ENCODE assay signal across 22 cellular contexts in genomic region chr14:22190411-22191191, GRCh38.
A peak's percentile ranks its signal among the peaks of the same experiment; 100 is the strongest.
DNase-seq lines count a peak whose midpoint lies in the region; ATAC-seq and TF ChIP-seq lines count a peak whose summit lies in the region.
"Had no signal": no experiment of that assay in that cellular context is flagged by ENCODE, and none has a peak within 500 bp of the region (broad histone marks: within the 10 kb centered on the region; RNA-seq: fewer than 3 reads in every experiment).

No MANE protein-coding gene starts in this region.

- DNase-seq in GM23338 (ENCODE audit: low spot score) (no peak), hepatic stellate cell (ENCODE audit: low spot score) (peak; percentile 42), stromal cell of bone marrow (ENCODE audit: low read depth) (peak; percentile 31), head of caudate nucleus (no peak)
- DNase-seq: activated CD4-positive, alpha-beta T cell treated with anti-CD3 and anti-CD28 coated beads for 1 hour; activated gamma-delta T cell; amniotic stem cell; BE2C; natural killer cell; NCI-H2029 treated with DMSO at 0.1 percent for 48 hours; NCI-H526 treated with DMSO at 0.1 percent for 48 hours; OCI-M1; stimulated activated CD4-positive, alpha-beta T cell treated with anti-CD3 and anti-CD28 coated beads, Interleukin-12 subunit alpha, Interleukin-12 subunit beta, amount 100 ng/mL, for 4 hours; thyroid gland had no signal

- no peak overlapping the region for H3K4me2 ChIP-seq in GM23338

- H3K27me3 ChIP-seq in GM23338 (ENCODE audit: insufficient read depth): no peaks in the 10 kb centered on the region
- H3K27me3 ChIP-seq: BE2C, thyroid gland had no signal

- intact Hi-C loops in head of caudate nucleus (cut with DNase I): no loop called here

- no peaks in the 10 kb centered on the region for H3K4me1 ChIP-seq in GM23338 (ENCODE audit: insufficient read depth)
- H3K4me1 ChIP-seq: BE2C, thyroid gland had no signal

- peak overlapping the region; percentile 38; the same call in 1 of the 2 replicates for H2AFZ ChIP-seq in GM23338

- no peaks in the 10 kb centered on the region for H3F3A ChIP-seq in GM23338 (replicated peaks; ENCODE audit: low read depth)

- no peaks in the 10 kb centered on the region for H3K9me2 ChIP-seq in GM23338 (ENCODE audit: insufficient read depth)

- H3K27ac Mint-ChIP-seq in GM23338: no peak overlapping the region
- H3K27ac Mint-ChIP-seq: IgD-negative memory B cell; natural killer cell; progenitor cell of endocrine pancreas; stimulated activated effector memory CD8-positive, alpha-beta T cell treated with anti-CD3 and anti-CD28 coated beads, Interleukin-12 subunit alpha, Interleukin-12 subunit beta, amount 100 ng/mL, for 72 hours had no signal

- no peaks in the 10 kb centered on the region for H3K79me2 ChIP-seq in GM23338 (replicated peaks; ENCODE audit: insufficient read depth)

- no peaks in the 10 kb centered on the region for H3K9me3 Mint-ChIP-seq in GM23338
- H3K9me3 Mint-ChIP-seq: IgD-negative memory B cell; natural killer cell; stimulated activated effector memory CD8-positive, alpha-beta T cell treated with anti-CD3 and anti-CD28 coated beads, Interleukin-12 subunit alpha, Interleukin-12 subunit beta, amount 100 ng/mL, for 72 hours had no signal

- H3K27me3 Mint-ChIP-seq in GM23338 (ENCODE audit: insufficient read depth, low read depth, poor library complexity): no peaks in the 10 kb centered on the region
- H3K27me3 Mint-ChIP-seq: progenitor cell of endocrine pancreas had no signal

- H3K4me3 ChIP-seq in GM23338 (no peak overlapping the region), WI38 (ENCODE audit: low read depth, low read length) (peak overlapping the region; percentile 42)
- H3K4me3 ChIP-seq: SK-N-MC, thyroid gland had no signal

- no peak for TF ChIP-seq CTCF in GM23338 (conservative IDR thresholded peaks at IDR 0.05; ENCODE audit: low read depth in 2 of 2)
- TF ChIP-seq CTCF in WI38 (IDR thresholded peaks at IDR 0.05; ENCODE audit: low read depth, low read length): no peak

- no peaks in the 10 kb centered on the region for H3K36me3 Mint-ChIP-seq in GM23338 (ENCODE audit: low read depth)
- H3K36me3 Mint-ChIP-seq: IgD-negative memory B cell; natural killer cell; stimulated activated effector memory CD8-positive, alpha-beta T cell treated with anti-CD3 and anti-CD28 coated beads, Interleukin-12 subunit alpha, Interleukin-12 subunit beta, amount 100 ng/mL, for 72 hours had no signal

- no peak for ATAC-seq in GM23338
- ATAC-seq in HG03354 (IDR thresholded peaks at IDR 0.05; ENCODE audit: poor library complexity, severe bottlenecking, unreplicated experiment): no peak
- ATAC-seq in HG03097 (IDR thresholded peaks at IDR 0.05; ENCODE audit: low FRiP score, unreplicated experiment): no peak
- ATAC-seq in GM19023 (IDR thresholded peaks at IDR 0.05; ENCODE audit: unreplicated experiment): no peak
- ATAC-seq: natural killer cell; stimulated activated effector memory CD8-positive, alpha-beta T cell treated with anti-CD3 and anti-CD28 coated beads, Interleukin-12 subunit alpha, Interleukin-12 subunit beta, amount 100 ng/mL, for 72 hours had no signal

- H3K4me3 Mint-ChIP-seq in GM23338: no peak overlapping the region
- H3K4me3 Mint-ChIP-seq: IgD-negative memory B cell; natural killer cell; stimulated activated effector memory CD8-positive, alpha-beta T cell treated with anti-CD3 and anti-CD28 coated beads, Interleukin-12 subunit alpha, Interleukin-12 subunit beta, amount 100 ng/mL, for 72 hours had no signal

- H3K4me1 Mint-ChIP-seq in GM23338: no peaks in the 10 kb centered on the region
- H3K4me1 Mint-ChIP-seq: IgD-negative memory B cell; natural killer cell; stimulated activated effector memory CD8-positive, alpha-beta T cell treated with anti-CD3 and anti-CD28 coated beads, Interleukin-12 subunit alpha, Interleukin-12 subunit beta, amount 100 ng/mL, for 72 hours had no signal

- H3K36me3 ChIP-seq in GM23338 (ENCODE audit: insufficient read depth): no peaks in the 10 kb centered on the region
- H3K36me3 ChIP-seq: BE2C, thyroid gland had no signal

- no peaks in the 10 kb centered on the region for H4K20me1 ChIP-seq in GM23338 (replicated peaks; ENCODE audit: insufficient read depth)

- H3K27ac ChIP-seq in GM23338 (ENCODE audit: low read depth): no peak overlapping the region
- H3K27ac ChIP-seq: SK-N-MC, thyroid gland had no signal

TF ChIP-seq in GM23338, 12 proteins besides CTCF, POLR2A, EP300 and RAD21 (continues in another document):
- TF ChIP-seq POLR2AphosphoS5 (IDR thresholded peaks at IDR 0.05; ENCODE audit: low read depth) (no peak), ZNF114 (CRISPR knock-in tag; IDR thresholded peaks at IDR 0.05) (no peak), STAT1 (IDR thresholded peaks at IDR 0.05; ENCODE audit: unreplicated experiment) (no peak), ZNF331 (CRISPR knock-in tag; IDR thresholded peaks at IDR 0.05; ENCODE audit: low read depth) (no peak), EZH2phosphoT487 (IDR thresholded peaks at IDR 0.05; ENCODE audit: unreplicated experiment) (no peak), ETS1 (IDR thresholded peaks at IDR 0.05) (no peak), EZH2 (IDR thresholded peaks at IDR 0.05; ENCODE audit: low read depth, unreplicated experiment) (no peak), JUNB (IDR thresholded peaks at IDR 0.05; ENCODE audit: unreplicated experiment) (no peak), CREB1 (CRISPR knock-in tag; IDR thresholded peaks at IDR 0.05; ENCODE audit: low read depth) (no peak)
- TF ChIP-seq, protein P1, sequence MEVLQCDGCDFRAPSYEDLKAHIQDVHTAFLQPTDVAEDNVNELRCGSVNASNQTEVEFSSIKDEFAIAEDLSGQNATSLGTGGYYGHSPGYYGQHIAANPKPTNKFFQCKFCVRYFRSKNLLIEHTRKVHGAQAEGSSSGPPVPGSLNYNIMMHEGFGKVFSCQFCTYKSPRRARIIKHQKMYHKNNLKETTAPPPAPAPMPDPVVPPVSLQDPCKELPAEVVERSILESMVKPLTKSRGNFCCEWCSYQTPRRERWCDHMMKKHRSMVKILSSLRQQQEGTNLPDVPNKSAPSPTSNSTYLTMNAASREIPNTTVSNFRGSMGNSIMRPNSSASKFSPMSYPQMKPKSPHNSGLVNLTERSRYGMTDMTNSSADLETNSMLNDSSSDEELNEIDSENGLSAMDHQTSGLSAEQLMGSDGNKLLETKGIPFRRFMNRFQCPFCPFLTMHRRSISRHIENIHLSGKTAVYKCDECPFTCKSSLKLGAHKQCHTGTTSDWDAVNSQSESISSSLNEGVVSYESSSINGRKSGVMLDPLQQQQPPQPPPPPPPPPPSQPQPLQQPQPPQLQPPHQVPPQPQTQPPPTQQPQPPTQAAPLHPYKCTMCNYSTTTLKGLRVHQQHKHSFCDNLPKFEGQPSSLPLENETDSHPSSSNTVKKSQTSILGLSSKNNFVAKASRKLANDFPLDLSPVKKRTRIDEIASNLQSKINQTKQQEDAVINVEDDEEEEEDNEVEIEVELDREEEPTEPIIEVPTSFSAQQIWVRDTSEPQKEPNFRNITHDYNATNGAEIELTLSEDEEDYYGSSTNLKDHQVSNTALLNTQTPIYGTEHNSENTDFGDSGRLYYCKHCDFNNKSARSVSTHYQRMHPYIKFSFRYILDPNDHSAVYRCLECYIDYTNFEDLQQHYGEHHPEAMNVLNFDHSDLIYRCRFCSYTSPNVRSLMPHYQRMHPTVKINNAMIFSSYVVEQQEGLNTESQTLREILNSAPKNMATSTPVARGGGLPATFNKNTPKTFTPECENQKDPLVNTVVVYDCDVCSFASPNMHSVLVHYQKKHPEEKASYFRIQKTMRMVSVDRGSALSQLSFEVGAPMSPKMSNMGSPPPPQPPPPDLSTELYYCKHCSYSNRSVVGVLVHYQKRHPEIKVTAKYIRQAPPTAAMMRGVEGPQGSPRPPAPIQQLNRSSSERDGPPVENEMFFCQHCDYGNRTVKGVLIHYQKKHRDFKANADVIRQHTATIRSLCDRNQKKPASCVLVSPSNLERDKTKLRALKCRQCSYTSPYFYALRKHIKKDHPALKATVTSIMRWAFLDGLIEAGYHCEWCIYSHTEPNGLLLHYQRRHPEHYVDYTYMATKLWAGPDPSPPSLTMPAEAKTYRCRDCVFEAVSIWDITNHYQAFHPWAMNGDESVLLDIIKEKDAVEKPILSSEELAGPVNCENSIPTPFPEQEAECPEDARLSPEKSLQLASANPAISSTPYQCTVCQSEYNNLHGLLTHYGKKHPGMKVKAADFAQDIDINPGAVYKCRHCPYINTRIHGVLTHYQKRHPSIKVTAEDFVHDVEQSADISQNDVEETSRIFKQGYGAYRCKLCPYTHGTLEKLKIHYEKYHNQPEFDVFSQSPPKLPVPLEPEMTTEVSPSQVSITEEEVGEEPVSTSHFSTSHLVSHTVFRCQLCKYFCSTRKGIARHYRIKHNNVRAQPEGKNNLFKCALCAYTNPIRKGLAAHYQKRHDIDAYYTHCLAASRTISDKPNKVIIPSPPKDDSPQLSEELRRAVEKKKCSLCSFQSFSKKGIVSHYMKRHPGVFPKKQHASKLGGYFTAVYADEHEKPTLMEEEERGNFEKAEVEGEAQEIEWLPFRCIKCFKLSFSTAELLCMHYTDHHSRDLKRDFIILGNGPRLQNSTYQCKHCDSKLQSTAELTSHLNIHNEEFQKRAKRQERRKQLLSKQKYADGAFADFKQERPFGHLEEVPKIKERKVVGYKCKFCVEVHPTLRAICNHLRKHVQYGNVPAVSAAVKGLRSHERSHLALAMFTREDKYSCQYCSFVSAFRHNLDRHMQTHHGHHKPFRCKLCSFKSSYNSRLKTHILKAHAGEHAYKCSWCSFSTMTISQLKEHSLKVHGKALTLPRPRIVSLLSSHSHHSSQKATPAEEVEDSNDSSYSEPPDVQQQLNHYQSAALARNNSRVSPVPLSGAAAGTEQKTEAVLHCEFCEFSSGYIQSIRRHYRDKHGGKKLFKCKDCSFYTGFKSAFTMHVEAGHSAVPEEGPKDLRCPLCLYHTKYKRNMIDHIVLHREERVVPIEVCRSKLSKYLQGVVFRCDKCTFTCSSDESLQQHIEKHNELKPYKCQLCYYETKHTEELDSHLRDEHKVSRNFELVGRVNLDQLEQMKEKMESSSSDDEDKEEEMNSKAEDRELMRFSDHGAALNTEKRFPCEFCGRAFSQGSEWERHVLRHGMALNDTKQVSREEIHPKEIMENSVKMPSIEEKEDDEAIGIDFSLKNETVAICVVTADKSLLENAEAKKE (CRISPR knock-in tag; IDR thresholded peaks at IDR 0.05): no peak

Comparison
In these comparisons a context has a peak if more than half of its experiments do, and no peak if none do; other contexts are left out.
1. DNase-seq: peak in hepatic stellate cell (single experiment) and stromal cell of bone marrow (single experiment); none in GM23338 (single experiment) and head of caudate nucleus (0 of 42).